ENCODE assay signal across 18 cellular contexts in genomic region chr12:66978802-66979201, GRCh38.
"Had no signal": no experiment of that assay in that cellular context is flagged by ENCODE, and none has a peak within 500 bp of the region (broad histone marks: within the 10 kb centered on the region; RNA-seq: fewer than 3 reads in every experiment).

No MANE protein-coding gene starts in this region.

- H3K4me3 Mint-ChIP-seq: naive thymus-derived CD8-positive, alpha-beta T cell; neural crest cell had no signal

- H3K4me1 Mint-ChIP-seq: naive thymus-derived CD8-positive, alpha-beta T cell; neural crest cell had no signal

- ATAC-seq: foreskin keratinocyte; gastroesophageal sphincter; heart left ventricle; left cardiac atrium; left lung; naive thymus-derived CD8-positive, alpha-beta T cell; sciatic nerve had no signal

- DNase-seq: dermis blood vessel endothelial cell; effector memory CD4-positive, alpha-beta T cell; foreskin keratinocyte; heart left ventricle; kidney; left cardiac atrium; left lung; naive thymus-derived CD8-positive, alpha-beta T cell; stimulated activated CD4-positive, alpha-beta T cell treated with anti-CD3 and anti-CD28 coated beads, Interleukin-12 subunit alpha, Interleukin-12 subunit beta, amount 100 ng/mL, for 4 hours; stimulated activated CD4-positive, alpha-beta T cell treated with anti-CD3 and anti-CD28 coated beads, Interleukin-1b, Interleukin-23, amount 100 ng/mL, for 48 hours; stimulated activated CD4-positive, alpha-beta T cell treated with anti-CD3 and anti-CD28 coated beads, Interleukin-4, amount 100 ng/mL, for 1 hour; stimulated activated CD8-positive, alpha-beta memory T cell treated with anti-CD3 and anti-CD28 coated beads, Interleukin-4, amount 100 ng/mL, for 48 hours; stimulated activated naive CD4-positive, alpha-beta T cell treated with Interleukin-2 at 50 U/mL for 16 hours; upper lobe of left lung had no signal

- H3K36me3 Mint-ChIP-seq: naive thymus-derived CD8-positive, alpha-beta T cell had no signal

- H3K27ac Mint-ChIP-seq: naive thymus-derived CD8-positive, alpha-beta T cell; progenitor cell of endocrine pancreas had no signal

- H3K27me3 Mint-ChIP-seq: progenitor cell of endocrine pancreas had no signal
